ENCODE assay signal across 1 cellular context in the genomic region with DNA sequence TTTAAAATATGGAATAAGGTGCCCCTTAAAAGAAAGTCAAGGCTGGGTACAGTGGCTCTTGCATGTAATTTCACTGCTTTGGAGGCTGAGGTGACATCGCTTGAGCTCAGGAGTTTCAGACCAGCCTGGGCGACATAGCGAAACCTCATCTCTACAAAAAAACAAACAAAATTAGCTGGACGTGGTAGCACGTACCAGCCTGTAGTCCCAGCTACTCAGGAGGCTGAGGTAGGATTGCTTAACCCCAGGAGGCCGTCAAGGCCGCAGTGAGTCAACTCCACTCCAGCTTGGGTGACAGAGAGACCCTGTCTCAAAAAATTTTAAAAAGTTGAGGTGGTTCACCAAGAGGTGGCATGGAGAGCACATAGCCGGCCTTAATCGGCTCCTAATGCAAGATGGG.
TF ChIP-seq lines count a peak whose summit lies in the region.

No MANE protein-coding gene starts in this region.

TF ChIP-seq in HepG2, 621 proteins besides CTCF, POLR2A, EP300 and RAD21:
- TF ChIP-seq CEBPB (IDR thresholded peaks at IDR 0.05; ENCODE audit: borderline replicate concordance, low read depth, low read length) (peak; percentile 29; the same call in 1 of the 2 replicates), KLF9 (CRISPR knock-in tag; IDR thresholded peaks at IDR 0.05; ENCODE audit: low read depth) (no peak), CEBPG (CRISPR knock-in tag; IDR thresholded peaks at IDR 0.05) (peak; percentile 37; the same call in 1 of the 2 replicates)
